Comparison of ENCODE assay signal across 9 cellular contexts in the genomic region with DNA sequence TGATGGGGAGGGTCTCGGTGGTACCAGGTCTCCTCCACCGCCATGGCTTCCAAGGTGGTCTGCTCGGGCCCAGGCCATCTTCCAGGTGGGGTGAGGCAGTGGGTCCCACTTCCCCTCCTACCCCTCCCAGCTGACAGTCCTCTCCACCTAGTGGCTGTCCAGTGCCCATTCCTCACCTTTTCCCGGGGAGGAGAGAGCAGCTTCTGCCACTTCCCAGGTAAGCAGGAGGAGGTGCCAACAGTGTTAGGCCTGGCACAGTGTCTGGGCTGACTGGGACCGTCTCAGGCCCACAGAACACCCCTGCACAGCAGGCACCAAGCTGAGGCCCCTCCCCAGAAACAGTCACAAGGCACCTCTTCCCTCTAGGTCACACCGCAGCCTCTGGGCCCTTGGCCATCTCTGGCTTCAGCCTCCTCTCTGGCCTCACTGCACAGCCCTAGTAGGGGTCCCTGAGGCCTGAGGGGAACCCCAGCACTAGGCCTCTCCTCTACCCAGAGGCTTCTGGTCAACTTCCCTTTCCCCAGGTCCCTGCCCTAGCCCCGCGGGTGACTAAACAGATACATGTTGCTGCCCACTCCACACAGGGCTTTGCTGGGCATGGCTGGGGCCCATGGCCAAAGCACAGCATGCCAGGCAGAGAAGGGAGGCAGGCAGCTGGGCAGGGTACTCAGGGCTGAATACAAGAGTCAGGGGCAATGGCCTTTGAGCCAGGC. TPM values are rescaled to one million over a fixed set of nuclear protein-coding genes. Genes with fewer than 3 reads are reported as not detected.
DNase-seq lines count a peak whose midpoint lies in the region; ATAC-seq and TF ChIP-seq lines count a peak whose summit lies in the region.
"Had no signal": no experiment of that assay in that cellular context is flagged by ENCODE, and none has a peak within 500 bp of the region (broad histone marks: within the 10 kb centered on the region; RNA-seq: fewer than 3 reads in every experiment).

No MANE protein-coding gene starts in this region.

- ATAC-seq in GM21360 (IDR thresholded peaks at IDR 0.05; ENCODE audit: unreplicated experiment) (no peak), HG03520 (IDR thresholded peaks at IDR 0.05; ENCODE audit: unreplicated experiment) (no peak)

- H3K79me2 ChIP-seq in ACC112 (ENCODE audit: control insufficient read depth, insufficient read depth, low read length, unreplicated experiment) (peaks cover 19% of the 10 kb centered on the region), KMS-11 (ENCODE audit: insufficient read depth, low read depth) (peaks cover 16% of the 10 kb centered on the region)

- H3K4me3 ChIP-seq in ACC112 (ENCODE audit: low read depth, low read length): no peak overlapping the region
- no peak overlapping the region for H3K4me3 ChIP-seq in KMS-11 (IDR thresholded peaks at IDR 0.05; ENCODE audit: insufficient read depth, low read depth, low read length)
- H3K4me3 ChIP-seq in muscle layer of duodenum (ENCODE audit: low read depth in 1 of 2, low read length in 2 of 2): peak overlapping the region in 1 of 2 donors; percentile 31

- no peak overlapping the region for H2AFZ ChIP-seq in ACC112 (ENCODE audit: low read length, unreplicated experiment)
- H2AFZ ChIP-seq in KMS-11 (ENCODE audit: low read depth): no peak overlapping the region

- no peak overlapping the region for H3K4me2 ChIP-seq in KMS-11

- no peaks in the 10 kb centered on the region for H3K9me3 ChIP-seq in muscle layer of duodenum (ENCODE audit: control insufficient read depth in 1 of 2, low read length in 2 of 2)

- H3K4me1 Mint-ChIP-seq in brain: peaks cover 22% of the 10 kb centered on the region

- H3K27ac Mint-ChIP-seq in brain: peak overlapping the region; percentile 92 to 99 (median 95)

- peak overlapping the region; percentile 77 to 90 (median 84) for H3K4me3 Mint-ChIP-seq in brain

- no peaks in the 10 kb centered on the region for H3K9me3 Mint-ChIP-seq in brain

- peaks cover 35% of the 10 kb centered on the region for H3K36me3 Mint-ChIP-seq in brain

- H3K4me1 ChIP-seq in ACC112 (ENCODE audit: control insufficient read depth, insufficient read depth, low read length, unreplicated experiment) (peaks cover 24% of the 10 kb centered on the region), KMS-11 (ENCODE audit: low read depth, poor library complexity, severe bottlenecking) (peaks cover 27% of the 10 kb centered on the region), muscle layer of duodenum (ENCODE audit: control insufficient read depth in 1 of 2, insufficient read depth in 2 of 2, low read length in 2 of 2) (peaks cover 16 to 48% of the 10 kb centered on the region in 2 donors)

- TF ChIP-seq CTCF in KMS-11 (conservative IDR thresholded peaks at IDR 0.05; ENCODE audit: low read depth, low read length) (no peak), brain (conservative IDR thresholded peaks at IDR 0.05) (no peak)

- no peaks in the 10 kb centered on the region for H4K20me1 ChIP-seq in KMS-11 (ENCODE audit: insufficient read depth)

- no peak overlapping the region; the same call in 1 of the 2 replicates for H3K9ac ChIP-seq in KMS-11

- peaks cover 5% of the 10 kb centered on the region for H3K27me3 Mint-ChIP-seq in brain

- peaks cover 4% of the 10 kb centered on the region; the same call in 1 of the 2 replicates for H3K36me3 ChIP-seq in ACC112 (ENCODE audit: insufficient read depth, low read length)
- H3K36me3 ChIP-seq in KMS-11 (ENCODE audit: insufficient read depth): 0 out of 2 replicates have a peak, but pooled peaks cover 2% of the 10 kb centered on the region
- peaks cover 23 to 54% of the 10 kb centered on the region in 2 donors for H3K36me3 ChIP-seq in muscle layer of duodenum (ENCODE audit: control insufficient read depth in 1 of 2, insufficient read depth in 2 of 2, low read length in 2 of 2)

- H3K27me3 ChIP-seq in ACC112 (ENCODE audit: insufficient read depth, low read length) (no peaks in the 10 kb centered on the region), KMS-11 (ENCODE audit: insufficient read depth, low read depth) (no peaks in the 10 kb centered on the region), muscle layer of duodenum (ENCODE audit: low read depth, low read length) (no peaks in the 10 kb centered on the region)

- H3K27ac ChIP-seq in ACC112 (ENCODE audit: low read depth, low read length) (peak overlapping the region; percentile 85), KMS-11 (peak overlapping the region; percentile 100), muscle layer of duodenum (ENCODE audit: low read length) (peak overlapping the region; percentile 99)

- DNase-seq in NCI-H1694 (lab: John Stamatoyannopoulos, UW): no peak
- DNase-seq in NCI-H1105 treated with DMSO at 0.1 percent for 48 hours (lab: John Stamatoyannopoulos, UW): no peak
- DNase-seq: NCI-H1930 had no signal

RNA-seq across cellular contexts. Expression of a gene that starts 2.3 kb away (rescaled TPM):
- 35.3 TPM for polyA plus RNA-seq in brain (ENCODE audit: insufficient read depth, low read depth, low replicate concordance)

RNA-seq across cellular contexts. Expression of a gene that starts 16.6 kb away (rescaled TPM):
- 10.2 TPM for polyA plus RNA-seq in brain (ENCODE audit: insufficient read depth, low read depth, low replicate concordance)

RNA-seq across cellular contexts. Expression of a gene that starts 20.5 kb away (rescaled TPM):
- polyA plus RNA-seq in brain (ENCODE audit: insufficient read depth, low read depth, low replicate concordance): 92.8 TPM
